ENCODE assay signal across 9 cellular contexts in the genomic region with DNA sequence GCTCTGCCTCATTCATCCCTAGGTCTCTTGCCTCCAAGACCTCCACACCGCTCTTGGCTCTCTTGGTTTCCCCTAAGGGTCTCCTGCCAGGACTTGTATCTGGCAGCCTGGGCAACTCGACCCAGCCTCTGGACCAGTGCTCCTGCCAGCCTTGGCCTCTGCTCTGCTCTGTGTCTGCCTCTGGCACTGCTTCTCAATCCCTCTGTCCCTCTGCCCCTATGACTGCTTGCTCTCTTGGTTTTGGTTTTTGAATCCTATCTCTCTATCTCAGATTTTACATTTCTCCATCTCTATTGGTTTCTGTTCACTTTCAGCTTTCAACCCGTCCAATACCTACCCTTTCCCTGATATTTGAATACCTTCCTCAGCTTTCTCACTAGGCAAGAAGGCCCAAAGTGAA. TPM values are rescaled to one million over a fixed set of nuclear protein-coding genes. Genes with fewer than 3 reads are reported as not detected.
DNase-seq lines count a peak whose midpoint lies in the region; ATAC-seq and TF ChIP-seq lines count a peak whose summit lies in the region.
"Had no signal": no experiment of that assay in that cellular context is flagged by ENCODE, and none has a peak within 500 bp of the region (broad histone marks: within the 10 kb centered on the region; RNA-seq: fewer than 3 reads in every experiment).

No MANE protein-coding gene starts in this region.

- no peak for TF ChIP-seq POLR2A in ovary (IDR thresholded peaks at IDR 0.05)

- H3K4me3 Mint-ChIP-seq in CD4-positive, alpha-beta memory T cell: peak overlapping the region; percentile 72 to 90 (median 82)
- peak overlapping the region; percentile 78 for H3K4me3 Mint-ChIP-seq in endothelial cell (ENCODE audit: unreplicated experiment)

- POLR2A ChIA-PET in CD4-positive, alpha-beta memory T cell (lab: Charles Lee; ENCODE audit: partially characterized antibody): interaction anchor here (0.9 to 11.6 kb wide), 11 partner anchors 11 to 137 kb away, joined by 3 to 213 read pairs (median 8); a partner anchor contains a TSS

- H3K27ac ChIP-seq in CD4-positive, alpha-beta memory T cell (ENCODE audit: low read depth, low read length): peak overlapping the region; percentile 92
- no peak overlapping the region for H3K27ac ChIP-seq in OCI-LY3 (ENCODE audit: low read length)
- H3K27ac ChIP-seq in ovary: peak overlapping the region in 1 of 2 donors; percentile 17

- no peak overlapping the region; the same call in 1 of the 2 replicates for H3K9ac ChIP-seq in OCI-LY3 (ENCODE audit: low read length)

- H3K4me2 ChIP-seq in OCI-LY3 (ENCODE audit: low read length): peak overlapping the region; percentile 69

- peaks cover 18 to 40% of the 10 kb centered on the region in 2 donors for H3K36me3 Mint-ChIP-seq in CD4-positive, alpha-beta memory T cell
- H3K36me3 Mint-ChIP-seq in endothelial cell (ENCODE audit: low read depth, unreplicated experiment): peaks cover 29% of the 10 kb centered on the region

- H3K4me1 ChIP-seq in CD4-positive, alpha-beta memory T cell (ENCODE audit: insufficient read depth, low read length): peaks cover 80% of the 10 kb centered on the region
- H3K4me1 ChIP-seq in OCI-LY3 (ENCODE audit: low read length) (peaks cover 13% of the 10 kb centered on the region), ovary (ENCODE audit: insufficient read depth) (peaks cover 13% of the 10 kb centered on the region)

- H3K36me3 ChIP-seq in CD4-positive, alpha-beta memory T cell (ENCODE audit: insufficient read depth, low read length): peaks cover 33% of the 10 kb centered on the region
- no peaks in the 10 kb centered on the region for H3K36me3 ChIP-seq in OCI-LY3 (replicated peaks; ENCODE audit: low read depth, low read length)
- no peaks in the 10 kb centered on the region for H3K36me3 ChIP-seq in ovary

- no peaks in the 10 kb centered on the region for H3K27me3 ChIP-seq in CD4-positive, alpha-beta memory T cell (ENCODE audit: insufficient read depth, low read length)
- H3K27me3 ChIP-seq in OCI-LY3 (ENCODE audit: low read depth, low read length) (no peaks in the 10 kb centered on the region), ovary (no peaks in the 10 kb centered on the region)

- CTCF ChIA-PET in CD4-positive, alpha-beta memory T cell (lab: Charles Lee; ENCODE audit: partially characterized antibody): interaction anchor here (0.8 to 14.7 kb wide), 9 partner anchors 11 to 198 kb away, joined by 3 to 379 read pairs (median 5); a partner anchor contains a TSS

- DNase-seq in CD4-positive, alpha-beta memory T cell: peak in 4 of 5 donors; percentile 40 to 53 (median 42)
- no peak for DNase-seq in endothelial cell (ENCODE audit: low spot score)
- DNase-seq in ovary: no peak
- no peak for DNase-seq in NCI-H2196 (lab: John Stamatoyannopoulos, UW; ENCODE audit: unreplicated experiment)
- DNase-seq: NCI-H2081 had no signal

- no peaks in the 10 kb centered on the region for H3K79me2 ChIP-seq in OCI-LY3 (ENCODE audit: low read length)

- H2AFZ ChIP-seq in OCI-LY3 (ENCODE audit: low read depth, low read length): peak overlapping the region; percentile 94

- no peaks in the 10 kb centered on the region for H3K9me3 Mint-ChIP-seq in CD4-positive, alpha-beta memory T cell
- H3K9me3 Mint-ChIP-seq in endothelial cell (ENCODE audit: unreplicated experiment): no peaks in the 10 kb centered on the region

- no peaks in the 10 kb centered on the region for H3K9me3 ChIP-seq in CD4-positive, alpha-beta memory T cell (ENCODE audit: control insufficient read depth in 1 of 2, low read length in 2 of 2)
- H3K9me3 ChIP-seq in OCI-LY3 (ENCODE audit: insufficient read depth, low read length) (no peaks in the 10 kb centered on the region), ovary (no peaks in the 10 kb centered on the region)

- H3K27me3 Mint-ChIP-seq in CD4-positive, alpha-beta memory T cell: no peaks in the 10 kb centered on the region
- peaks cover 9% of the 10 kb centered on the region for H3K27me3 Mint-ChIP-seq in endothelial cell (ENCODE audit: unreplicated experiment)

- WGBS in ovary, 3 donors: 73 to 80% (median 78%) methylated on average over 3 of the region's 3 CpGs

- peak overlapping the region; percentile 90 to 100 (median 97) for H3K27ac Mint-ChIP-seq in CD4-positive, alpha-beta memory T cell
- peak overlapping the region; percentile 94 for H3K27ac Mint-ChIP-seq in endothelial cell (ENCODE audit: unreplicated experiment)

- TF ChIP-seq EP300 in ovary (IDR thresholded peaks at IDR 0.05): no peak

- no peak for TF ChIP-seq CTCF in OCI-LY3 (IDR thresholded peaks at IDR 0.05; ENCODE audit: low read depth, low read length)
- TF ChIP-seq CTCF in endothelial cell (IDR thresholded peaks at IDR 0.05; ENCODE audit: unreplicated experiment): no peak
- no peak for TF ChIP-seq CTCF in ovary (IDR thresholded peaks at IDR 0.05)

- no peak for ATAC-seq in GM19455 (IDR thresholded peaks at IDR 0.05; ENCODE audit: unreplicated experiment)
- no peak for ATAC-seq in HG02840 (IDR thresholded peaks at IDR 0.05; ENCODE audit: low FRiP score, unreplicated experiment)
- no peak for ATAC-seq in HG03571 (IDR thresholded peaks at IDR 0.05; ENCODE audit: unreplicated experiment)

- H3K4me3 ChIP-seq in CD4-positive, alpha-beta memory T cell (ENCODE audit: low read length in 2 of 2): peak overlapping the region; percentile 69 to 94
- H3K4me3 ChIP-seq in OCI-LY3 (ENCODE audit: low read length): peak overlapping the region; percentile 41
- H3K4me3 ChIP-seq in ovary: peak overlapping the region; percentile 17

- peaks cover 44 to 84% (median 68%) of the 10 kb centered on the region in 4 donors for H3K4me1 Mint-ChIP-seq in CD4-positive, alpha-beta memory T cell
- H3K4me1 Mint-ChIP-seq in endothelial cell (ENCODE audit: unreplicated experiment): peaks cover 56% of the 10 kb centered on the region

- H4K20me1 ChIP-seq in OCI-LY3 (ENCODE audit: insufficient read depth, low read length): no peaks in the 10 kb centered on the region

- intact Hi-C loops in CD4-positive, alpha-beta memory T cell (cut with micrococcal nuclease): loop anchor here (1.0 to 5.0 kb wide), 4 partner anchors 13 to 85 kb away; a partner anchor contains a TSS
- intact Hi-C loops in ovary (cut with DNase I): no loop called here

RNA-seq across cellular contexts. Expression of a gene that starts 6.3 kb away (rescaled TPM):
- total RNA-seq in CD4-positive, alpha-beta memory T cell: 100 to 1,000 TPM; 158 to 162 TPM
- 10 to 100 TPM; 28.8 to 64.7 TPM for polyA plus RNA-seq in CD4-positive, alpha-beta memory T cell
- total RNA-seq in endothelial cell (ENCODE audit: unreplicated experiment): 688 TPM
- 10 to 100 TPM; 32.6 to 82.5 (median 41.5) TPM for total RNA-seq in ovary
- 10 to 100 TPM; 37.4 to 100.0 TPM for polyA plus RNA-seq in ovary

RNA-seq across cellular contexts. Expression of a gene that starts 28.3 kb away (rescaled TPM):
- 1 to 10 TPM; 1.8 to 2.1 TPM for total RNA-seq in CD4-positive, alpha-beta memory T cell
- not detected for polyA plus RNA-seq in CD4-positive, alpha-beta memory T cell
- total RNA-seq in endothelial cell (ENCODE audit: unreplicated experiment) (15.6 TPM), ovary (10 to 100 TPM in 1 of 7 donors, 1 to 10 TPM in 6; 4.3 to 30.5 (median 6.5) TPM)
- 1 to 10 TPM; 3.6 to 4.5 TPM for polyA plus RNA-seq in ovary

RNA-seq across cellular contexts. Expression of a gene that starts 48.5 kb away (rescaled TPM):
- total RNA-seq in CD4-positive, alpha-beta memory T cell: under 1 TPM in 1 of 2 experiments, not detected in 1; 0.36 TPM
- not detected for polyA plus RNA-seq in CD4-positive, alpha-beta memory T cell
- total RNA-seq in endothelial cell (ENCODE audit: unreplicated experiment) (0.41 TPM), ovary (1 to 10 TPM in 2 of 7 donors, under 1 TPM in 5; 0.12 to 3.1 (median 0.43) TPM)
- under 1 TPM; 0.22 to 0.42 TPM for polyA plus RNA-seq in ovary

Comparison
In these comparisons a context has a peak if more than half of its experiments do, and no peak if none do; other contexts are left out.
1. DNase-seq: peak in CD4-positive, alpha-beta memory T cell (4 of 5); none in endothelial cell (single experiment), ovary (0 of 5) and NCI-H2196 (single experiment).
2. H3K4me3 ChIP-seq: peak in every context shown above with its lines; median percentile 82 in CD4-positive, alpha-beta memory T cell; 41 in OCI-LY3; 17 in ovary.